In the genomic region with DNA sequence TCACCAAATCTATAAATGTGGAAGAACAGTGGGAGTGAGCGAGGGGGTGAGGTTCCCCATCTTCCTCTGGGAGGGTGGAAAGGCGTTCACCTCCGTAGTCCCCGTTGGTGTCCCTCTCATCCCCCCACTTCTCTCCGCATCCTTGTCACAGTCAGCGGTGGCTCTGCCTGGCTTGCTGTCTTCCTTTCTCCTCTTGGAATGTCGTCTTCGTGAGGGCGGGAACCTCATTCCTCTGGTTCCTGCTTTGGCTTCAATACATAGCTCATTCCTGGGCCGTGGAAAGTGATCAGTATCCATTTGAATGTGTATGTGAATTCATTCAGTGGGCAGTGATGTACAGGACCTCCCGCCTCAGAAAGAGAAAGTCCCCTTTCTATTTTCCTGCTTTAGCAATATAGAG, we compare ENCODE assay signal across 15 cellular contexts.
DNase-seq lines count a peak whose midpoint lies in the region; ATAC-seq, FAIRE-seq and TF ChIP-seq lines count a peak whose summit lies in the region.
"Had no signal": no experiment of that assay in that cellular context is flagged by ENCODE, and none has a peak within 500 bp of the region (broad histone marks: within the 10 kb centered on the region; RNA-seq: fewer than 3 reads in every experiment).

No MANE protein-coding gene starts in this region.

- ATAC-seq in GM21423 (IDR thresholded peaks at IDR 0.05; ENCODE audit: unreplicated experiment), result no peak

- TF ChIP-seq POLR2A in GM12892 (IDR thresholded peaks at IDR 0.05; ENCODE audit: low read depth, low read length), result no peak

- POLR2A ChIA-PET in activated CD4-positive, alpha-beta T cell treated with anti-CD3 and anti-CD28 coated beads, Interleukin-2, amount 10 ng/mL, durations not matched to agents 7 days and 5 days (lab: Charles Lee), result no interaction called here

- H3K14ac ChIP-seq in mesenchymal stem cell (ENCODE audit: low read length in 2 of 2), result no peak overlapping the region

- no peaks in the 10 kb centered on the region for H3K27me3 Mint-ChIP-seq in activated CD4-positive, alpha-beta T cell treated with anti-CD3 and anti-CD28 coated beads, Interleukin-2, amount 10 ng/mL, durations not matched to agents 7 days and 5 days
- H3K27me3 Mint-ChIP-seq in brain, result no peaks in the 10 kb centered on the region
- H3K27me3 Mint-ChIP-seq: CD4-positive, CD25-positive, alpha-beta regulatory T cell had no signal

- H3K4me2 ChIP-seq in mesenchymal stem cell (ENCODE audit: low read length, poor library complexity, severe bottlenecking), result no peak overlapping the region

- H3K9me3 Mint-ChIP-seq in activated CD4-positive, alpha-beta T cell treated with anti-CD3 and anti-CD28 coated beads, Interleukin-2, amount 10 ng/mL, durations not matched to agents 7 days and 5 days, result no peaks in the 10 kb centered on the region
- H3K9me3 Mint-ChIP-seq in brain, result peaks cover 0 to 1% (median 0%) of the 10 kb centered on the region in 5 experiments
- H3K9me3 Mint-ChIP-seq: CD4-positive, CD25-positive, alpha-beta regulatory T cell had no signal

- H4K91ac ChIP-seq in mesenchymal stem cell (ENCODE audit: low read length), result no peak overlapping the region

- no peak overlapping the region for H2BK12ac ChIP-seq in mesenchymal stem cell (ENCODE audit: low read length in 2 of 2)

- no peaks in the 10 kb centered on the region for H3K27me3 ChIP-seq in mesenchymal stem cell (ENCODE audit: control insufficient read depth in 1 of 2, insufficient read depth in 1 of 2, low read length in 2 of 2)
- H3K27me3 ChIP-seq: BE2C had no signal

- CTCF ChIA-PET in activated CD4-positive, alpha-beta T cell treated with anti-CD3 and anti-CD28 coated beads, Interleukin-2, amount 10 ng/mL, durations not matched to agents 7 days and 5 days (lab: Charles Lee), result interaction anchor here (0.6 to 2.0 kb wide), 3 partner anchors 18 to 58 kb away, joined by 4 to 9 read pairs (median 5); no protein-coding TSS in a partner anchor

- no peak overlapping the region for H3K18ac ChIP-seq in mesenchymal stem cell (ENCODE audit: low read depth in 1 of 2, low read length in 2 of 2)

- H3K4me3 Mint-ChIP-seq in activated CD4-positive, alpha-beta T cell treated with anti-CD3 and anti-CD28 coated beads, Interleukin-2, amount 10 ng/mL, durations not matched to agents 7 days and 5 days, result no peak overlapping the region
- no peak overlapping the region for H3K4me3 Mint-ChIP-seq in brain
- H3K4me3 Mint-ChIP-seq: CD4-positive, CD25-positive, alpha-beta regulatory T cell had no signal

- no peaks in the 10 kb centered on the region for H3K36me3 ChIP-seq in mesenchymal stem cell (ENCODE audit: control insufficient read depth in 1 of 2, insufficient read depth in 2 of 2, low read depth in 1 of 2, low read length in 2 of 2)
- H3K36me3 ChIP-seq: BE2C had no signal

- peaks cover 45% of the 10 kb centered on the region for H3K79me1 ChIP-seq in mesenchymal stem cell (replicated peaks; ENCODE audit: low read length, poor library complexity, severe bottlenecking)

- H2BK120ac ChIP-seq in mesenchymal stem cell (ENCODE audit: low read depth, low read length), result no peak overlapping the region

- H2BK15ac ChIP-seq in mesenchymal stem cell (ENCODE audit: low read depth, poor library complexity, severe bottlenecking), result no peak overlapping the region

- H3K27ac ChIP-seq in mesenchymal stem cell (ENCODE audit: low read length, poor library complexity, severe bottlenecking), result no peak overlapping the region

- no peak overlapping the region for H3K23ac ChIP-seq in mesenchymal stem cell (ENCODE audit: low read length in 2 of 2)

- no peak overlapping the region for H3K4ac ChIP-seq in mesenchymal stem cell (ENCODE audit: low read depth in 1 of 2, low read length in 2 of 2)

- H2AK5ac ChIP-seq in mesenchymal stem cell (ENCODE audit: low read length, severe bottlenecking), result no peak overlapping the region

- H3K36me3 Mint-ChIP-seq in activated CD4-positive, alpha-beta T cell treated with anti-CD3 and anti-CD28 coated beads, Interleukin-2, amount 10 ng/mL, durations not matched to agents 7 days and 5 days (ENCODE audit: low read depth), result no peaks in the 10 kb centered on the region
- H3K36me3 Mint-ChIP-seq in brain, result no peaks in the 10 kb centered on the region

- peaks cover 24% of the 10 kb centered on the region for H3K4me1 ChIP-seq in mesenchymal stem cell (ENCODE audit: control insufficient read depth, insufficient read depth, low read depth, low read length)

- H4K8ac ChIP-seq in mesenchymal stem cell (ENCODE audit: low read length), result peak overlapping the region; percentile 33

- H3K4me3 ChIP-seq in mesenchymal stem cell (ENCODE audit: insufficient read depth in 1 of 2, low read depth in 1 of 2, low read length in 2 of 2), result no peak overlapping the region

- H3K9ac ChIP-seq in mesenchymal stem cell (ENCODE audit: low read length), result no peak overlapping the region

- no peak for DNase-seq in activated CD4-positive, alpha-beta T cell treated with anti-CD3 and anti-CD28 coated beads, Interleukin-2, amount 10 ng/mL, durations not matched to agents 7 days and 5 days
- DNase-seq in activated CD4-positive, alpha-beta T cell treated with anti-CD3 and anti-CD28 coated beads, Interleukin-2, amount 50 U/mL, for 48 hours, result no peak
- DNase-seq in mesenchymal stem cell, result no peak
- DNase-seq in kidney glomerular epithelial cell (lab: John Stamatoyannopoulos, UW), result no peak
- DNase-seq in GM12892 (ENCODE audit: insufficient read length), result no peak
- DNase-seq in inferior parietal cortex (ENCODE audit: extremely low spot score), result no peak
- DNase-seq: CD4-positive, CD25-positive, alpha-beta regulatory T cell; GDM1; GOT3; NK-92 treated with Interleukin-12 subunit alpha and Interleukin-12 subunit beta, amount 100 ng/mL, for 24 hours had no signal

- H2BK5ac ChIP-seq in mesenchymal stem cell (ENCODE audit: low read depth, low read length, poor library complexity, severe bottlenecking), result no peak overlapping the region

- no peaks in the 10 kb centered on the region for H3K9me3 ChIP-seq in mesenchymal stem cell (ENCODE audit: control insufficient read depth, low read length)
- H3K9me3 ChIP-seq: BE2C, Caco-2 had no signal

- FAIRE-seq in GM12892 (lab: Jason Lieb, UNC), result no peak
- FAIRE-seq: A204.1 had no signal

- WGBS in mesenchymal stem cell, result 85% methylated on average over 10 of the region's 11 CpGs

- H3K27ac Mint-ChIP-seq in activated CD4-positive, alpha-beta T cell treated with anti-CD3 and anti-CD28 coated beads, Interleukin-2, amount 10 ng/mL, durations not matched to agents 7 days and 5 days, result peak overlapping the region; percentile 55
- H3K27ac Mint-ChIP-seq in brain, result peak overlapping the region in 4 of 5 experiments; percentile 12 to 90 (median 63)

- H3K4me1 Mint-ChIP-seq in activated CD4-positive, alpha-beta T cell treated with anti-CD3 and anti-CD28 coated beads, Interleukin-2, amount 10 ng/mL, durations not matched to agents 7 days and 5 days, result peaks cover 52% of the 10 kb centered on the region
- peaks cover 62% of the 10 kb centered on the region for H3K4me1 Mint-ChIP-seq in brain

- no peak for TF ChIP-seq CTCF in brain (conservative IDR thresholded peaks at IDR 0.05)

- no peak overlapping the region for H2AFZ ChIP-seq in mesenchymal stem cell (ENCODE audit: low read depth, low read length)
